28 cellular contexts compared by ENCODE assay signal in genomic region chr5:121031487-121031886, GRCh38.
DNase-seq lines count a peak whose midpoint lies in the region; ATAC-seq lines count a peak whose summit lies in the region.
"Had no signal": no experiment of that assay in that cellular context is flagged by ENCODE, and none has a peak within 500 bp of the region (broad histone marks: within the 10 kb centered on the region; RNA-seq: fewer than 3 reads in every experiment).

No MANE protein-coding gene starts in this region.

- intact Hi-C loops in Right ventricle myocardium inferior (cut with DNase I): no loop called here
- intact Hi-C loops in cardiac septum (cut with DNase I): no loop called here
- intact Hi-C loops in left cardiac atrium (cut with DNase I): no loop called here

- DNase-seq in Right ventricle myocardium inferior (ENCODE audit: missing footprints) (no peak), cardiac septum (ENCODE audit: low spot score) (no peak), astrocyte of the hippocampus (ENCODE audit: low read depth, low spot score) (peak; percentile 20), left cardiac atrium (peak; percentile 19), stromal cell of bone marrow (ENCODE audit: low read depth) (peak; percentile 43), NCI-H1092 treated with DMSO at 0.1 percent for 48 hours (lab: John Stamatoyannopoulos, UW) (no peak), hepatic stellate cell (ENCODE audit: low spot score) (no peak), putamen (ENCODE audit: low spot score) (no peak)
- DNase-seq: 8988T; activated B cell treated with CpG ODN at 0.5 μM for 24 hours; activated CD8-positive, alpha-beta memory T cell treated with anti-CD3 and anti-CD28 coated beads, Interleukin-2, amount 10 ng/mL, durations not matched to agents 7 days and 5 days; activated naive CD4-positive, alpha-beta T cell; activated T-cell treated with anti-CD3 and anti-CD28 coated beads, Interleukin-2, amount 50 U/mL, for 72 hours; BE2C; CD8-positive, alpha-beta memory T cell; DMS79; effector memory CD8-positive, alpha-beta T cell; erythroblast; GF-D8; H7; lower lobe of right lung; NCI-H1694 treated with DMSO at 0.1 percent for 48 hours; NCI-H510A; NK-92 treated with Interleukin-12 subunit alpha and Interleukin-12 subunit beta, amount 100 ng/mL, for 24 hours; SIG-M5; stimulated activated naive CD4-positive, alpha-beta T cell treated with Interleukin-2 at 50 U/mL for 16 hours; testis; uterus had no signal

- peak; percentile 48 for ATAC-seq in Right ventricle myocardium inferior
- ATAC-seq in left cardiac atrium: no peak
- ATAC-seq: activated CD8-positive, alpha-beta memory T cell treated with anti-CD3 and anti-CD28 coated beads, Interleukin-2, amount 10 ng/mL, durations not matched to agents 7 days and 5 days; activated T-cell treated with anti-CD3 and anti-CD28 coated beads, Interleukin-2, amount 50 U/mL, for 72 hours; effector memory CD8-positive, alpha-beta T cell; lower lobe of right lung had no signal

Comparison
In these comparisons a context has a peak if more than half of its experiments do, and no peak if none do; other contexts are left out.
1. DNase-seq: peak in astrocyte of the hippocampus (single experiment), left cardiac atrium (single experiment) and stromal cell of bone marrow (single experiment); none in Right ventricle myocardium inferior (single experiment), cardiac septum (single experiment), NCI-H1092 treated with DMSO at 0.1 percent for 48 hours (single experiment), hepatic stellate cell (single experiment) and putamen (single experiment).